In genomic region chr3:120741320-120741719, GRCh38 we compare ENCODE assay signal across 8 cellular contexts.
A peak's percentile ranks its signal among the peaks of the same experiment; 100 is the strongest.
DNase-seq lines count a peak whose midpoint lies in the region; ATAC-seq and TF ChIP-seq lines count a peak whose summit lies in the region.

No MANE protein-coding gene starts in this region.

- H3K4me3 ChIP-seq in GM06990 (replicated peaks; ENCODE audit: low read depth, low read length) (peak overlapping the region; percentile 94), OCI-LY3 (ENCODE audit: low read length) (peak overlapping the region; percentile 95), endocrine pancreas (ENCODE audit: control insufficient read depth, insufficient read depth, low read length) (peak overlapping the region; percentile 88), parathyroid adenoma (ENCODE audit: low read depth, low read length) (peak overlapping the region; percentile 71)

- H3K4me1 ChIP-seq in OCI-LY3 (ENCODE audit: low read length) (peaks cover 15% of the 10 kb centered on the region), endocrine pancreas (ENCODE audit: control insufficient read depth, insufficient read depth, low read length) (peaks cover 6% of the 10 kb centered on the region), parathyroid adenoma (peaks cover 3% of the 10 kb centered on the region)

- peak overlapping the region; percentile 88 for H3K9ac ChIP-seq in OCI-LY3 (ENCODE audit: low read length)
- no peak overlapping the region for H3K9ac ChIP-seq in endocrine pancreas (ENCODE audit: control insufficient read depth, insufficient read depth, low read length)
- H3K9ac ChIP-seq in parathyroid adenoma, result no peak overlapping the region

- H3K9me3 ChIP-seq in OCI-LY3 (ENCODE audit: insufficient read depth, low read length) (no peaks in the 10 kb centered on the region), endocrine pancreas (ENCODE audit: control insufficient read depth, low read length) (no peaks in the 10 kb centered on the region), parathyroid adenoma (ENCODE audit: control insufficient read depth, low read length) (no peaks in the 10 kb centered on the region)

- H4K20me1 ChIP-seq in OCI-LY3 (ENCODE audit: insufficient read depth, low read length), result no peaks in the 10 kb centered on the region

- H3K27ac ChIP-seq in OCI-LY3 (ENCODE audit: low read length), result no peak overlapping the region
- H3K27ac ChIP-seq in parathyroid adenoma, result no peak overlapping the region

- no peak for ATAC-seq in HG03175 (IDR thresholded peaks at IDR 0.05; ENCODE audit: unreplicated experiment)

- H3K79me2 ChIP-seq in OCI-LY3 (ENCODE audit: low read length) (peaks cover 48% of the 10 kb centered on the region), parathyroid adenoma (peaks cover 12% of the 10 kb centered on the region)

- peak overlapping the region; percentile 69 for H3K4me2 ChIP-seq in OCI-LY3 (ENCODE audit: low read length)
- H3K4me2 ChIP-seq in parathyroid adenoma (ENCODE audit: low read length), result peak overlapping the region; percentile 76

- H3K36me3 ChIP-seq in GM06990 (ENCODE audit: control insufficient read depth, insufficient read depth, low read length), result no peaks in the 10 kb centered on the region
- peaks cover 7% of the 10 kb centered on the region for H3K36me3 ChIP-seq in OCI-LY3 (replicated peaks; ENCODE audit: low read depth, low read length)
- no peaks in the 10 kb centered on the region for H3K36me3 ChIP-seq in endocrine pancreas (ENCODE audit: control insufficient read depth, insufficient read depth, low read length)
- no peaks in the 10 kb centered on the region for H3K36me3 ChIP-seq in parathyroid adenoma (ENCODE audit: control insufficient read depth, insufficient read depth, low read length)

- no peak for TF ChIP-seq CTCF in GM06990 (IDR thresholded peaks at IDR 0.05; ENCODE audit: insufficient read depth, low read length, poor library complexity, severe bottlenecking)
- no peak for TF ChIP-seq CTCF in OCI-LY3 (IDR thresholded peaks at IDR 0.05; ENCODE audit: low read depth, low read length)
- no peak for TF ChIP-seq CTCF in parathyroid adenoma (IDR thresholded peaks at IDR 0.05)

- H3K27me3 ChIP-seq in GM06990 (replicated peaks; ENCODE audit: control insufficient read depth, insufficient read depth, low read length) (no peaks in the 10 kb centered on the region), OCI-LY3 (ENCODE audit: low read depth, low read length) (no peaks in the 10 kb centered on the region), endocrine pancreas (ENCODE audit: control insufficient read depth, insufficient read depth, low read length) (no peaks in the 10 kb centered on the region), parathyroid adenoma (ENCODE audit: control insufficient read depth, insufficient read depth, low read length) (no peaks in the 10 kb centered on the region)

- DNase-seq in GM06990 (ENCODE audit: extremely low read depth, insufficient read length), result no peak
- no peak for DNase-seq in NCI-H1092 (lab: John Stamatoyannopoulos, UW)
- DNase-seq in inferior parietal cortex (ENCODE audit: extremely low spot score), result no peak
- no peak for DNase-seq in NCI-H1417 treated with DMSO at 0.1 percent for 48 hours (lab: John Stamatoyannopoulos, UW)

- no peak overlapping the region for H2AFZ ChIP-seq in OCI-LY3 (ENCODE audit: low read depth, low read length)
- H2AFZ ChIP-seq in parathyroid adenoma, result peak overlapping the region; percentile 75
